In genomic region chr20:32828029-32828666, GRCh38 we compare ENCODE assay signal across 15 cellular contexts. TPM values are rescaled to one million over a fixed set of nuclear protein-coding genes. Genes with fewer than 3 reads are reported as not detected.
DNase-seq lines count a peak whose midpoint lies in the region; ATAC-seq and TF ChIP-seq lines count a peak whose summit lies in the region.
"Had no signal": no experiment of that assay in that cellular context is flagged by ENCODE, and none has a peak within 500 bp of the region (broad histone marks: within the 10 kb centered on the region; RNA-seq: fewer than 3 reads in every experiment).

No MANE protein-coding gene starts in this region.

- H3K9me3 Mint-ChIP-seq in Caco-2 (ENCODE audit: unreplicated experiment) (no peaks in the 10 kb centered on the region), chondrocyte (ENCODE audit: low read depth) (no peaks in the 10 kb centered on the region)
- H3K9me3 Mint-ChIP-seq in naive thymus-derived CD8-positive, alpha-beta T cell: no peaks in the 10 kb centered on the region

- H3K79me2 ChIP-seq in Karpas-422 (ENCODE audit: low read length): peaks cover 94% of the 10 kb centered on the region

- H3K4me3 ChIP-seq in Caco-2 (ENCODE audit: low read depth, low read length) (no peak overlapping the region), Karpas-422 (ENCODE audit: low read length) (0 out of 2 replicates have a peak overlapping the region, but pooled peaks have one; percentile 12)
- H3K4me3 ChIP-seq: coronary artery, tibial nerve had no signal

- ATAC-seq in naive thymus-derived CD8-positive, alpha-beta T cell: no peak
- ATAC-seq in HG02852 (IDR thresholded peaks at IDR 0.05; ENCODE audit: unreplicated experiment) (no peak), GM21786 (IDR thresholded peaks at IDR 0.05; ENCODE audit: unreplicated experiment) (no peak), GM21528 (IDR thresholded peaks at IDR 0.05; ENCODE audit: low FRiP score, unreplicated experiment) (no peak)

- in situ Hi-C loops in G401 (cut with HindIII; ENCODE audit: low sequenced_read_pairs): no loop called here

- H3K27me3 ChIP-seq in Caco-2 (replicated peaks; ENCODE audit: control insufficient read depth, insufficient read depth, low read length) (no peaks in the 10 kb centered on the region), Karpas-422 (ENCODE audit: low read length) (no peaks in the 10 kb centered on the region)
- H3K27me3 ChIP-seq: tibial nerve had no signal

- H3K4me1 ChIP-seq in Caco-2 (peaks cover 13% of the 10 kb centered on the region), Karpas-422 (ENCODE audit: low read length) (peaks cover 20% of the 10 kb centered on the region)

- no peak for TF ChIP-seq CTCF in Caco-2 (IDR thresholded peaks at IDR 0.05; ENCODE audit: insufficient read depth in 1 of 2, low read depth in 1 of 2, low read length in 1 of 2, severe bottlenecking in 1 of 2, unreplicated experiment in 1 of 2)
- no peak for TF ChIP-seq CTCF in chondrocyte (IDR thresholded peaks at IDR 0.05)

- H3K4me3 Mint-ChIP-seq in Caco-2 (ENCODE audit: unreplicated experiment) (no peak overlapping the region), chondrocyte (ENCODE audit: unreplicated experiment) (no peak overlapping the region)
- peak overlapping the region in 5 of 10 donors; percentile 1 to 45 (median 31) for H3K4me3 Mint-ChIP-seq in naive thymus-derived CD8-positive, alpha-beta T cell

- intact Hi-C loops in Caco-2 (cut with micrococcal nuclease; ENCODE audit: unreplicated experiment): no loop called here

- no peak overlapping the region for H3K9ac ChIP-seq in Karpas-422 (ENCODE audit: low read length)

- H4K20me1 ChIP-seq in Karpas-422 (ENCODE audit: insufficient read depth, low read depth, low read length): peaks cover 53% of the 10 kb centered on the region

- H3K27ac ChIP-seq in Karpas-422 (ENCODE audit: low read length): no peak overlapping the region

- H2AFZ ChIP-seq in Karpas-422 (ENCODE audit: low read length): no peak overlapping the region

- H3K9me2 ChIP-seq in Karpas-422 (replicated peaks; ENCODE audit: insufficient read depth, low read length): no peaks in the 10 kb centered on the region

- DNase-seq in Caco-2 (no peak), Karpas-422 (no peak), chondrocyte (ENCODE audit: low spot score) (no peak), G401 (ENCODE audit: low spot score) (no peak)
- DNase-seq in naive thymus-derived CD8-positive, alpha-beta T cell: no peak
- DNase-seq: activated T-cell treated with anti-CD3 and anti-CD28 coated beads for 4 hours; NCI-H748 treated with DMSO at 0.1 percent for 48 hours; stimulated activated CD4-positive, alpha-beta T cell treated with anti-CD3 and anti-CD28 coated beads, Interleukin-4, amount 100 ng/mL, for 24 hours had no signal

- H3K27ac Mint-ChIP-seq in Caco-2 (ENCODE audit: unreplicated experiment) (no peak overlapping the region), chondrocyte (ENCODE audit: unreplicated experiment) (peak overlapping the region; percentile 78)
- peak overlapping the region in 9 of 10 donors; percentile 1 to 85 (median 67) for H3K27ac Mint-ChIP-seq in naive thymus-derived CD8-positive, alpha-beta T cell

- peak overlapping the region; percentile 37 for H3K4me2 ChIP-seq in Karpas-422 (ENCODE audit: low read depth, low read length, poor library complexity, severe bottlenecking)

- peaks cover 17% of the 10 kb centered on the region for H3K4me1 Mint-ChIP-seq in Caco-2 (ENCODE audit: low read depth, unreplicated experiment)
- H3K4me1 Mint-ChIP-seq in chondrocyte (ENCODE audit: low read depth): peaks cover 49% of the 10 kb centered on the region
- peaks cover 33 to 84% (median 67%) of the 10 kb centered on the region in 4 donors for H3K4me1 Mint-ChIP-seq in naive thymus-derived CD8-positive, alpha-beta T cell

- CTCF ChIA-PET in Caco-2 (lab: Charles Lee): interaction anchor here (0.8 kb wide), 1 partner anchor 38 kb away, joined by 3 read pairs; no protein-coding TSS in a partner anchor

- BruUV-seq in Caco-2 (replicated peaks; lab: Mats Ljungman, UMichigan): TSS peak; percentile 2

- H3K27me3 Mint-ChIP-seq in Caco-2 (ENCODE audit: insufficient read depth, unreplicated experiment) (no peaks in the 10 kb centered on the region), chondrocyte (ENCODE audit: low read depth) (no peaks in the 10 kb centered on the region)
- H3K27me3 Mint-ChIP-seq in naive thymus-derived CD8-positive, alpha-beta T cell: no peaks in the 10 kb centered on the region

- H3K36me3 ChIP-seq in Caco-2 (ENCODE audit: control insufficient read depth, insufficient read depth, low read length): peaks cover 6% of the 10 kb centered on the region; the same call in 1 of the 2 replicates
- H3K36me3 ChIP-seq in Karpas-422 (ENCODE audit: insufficient read depth, low read length): peaks cover 35% of the 10 kb centered on the region; the same call in 1 of the 2 replicates

- H3K36me3 Mint-ChIP-seq in Caco-2 (ENCODE audit: insufficient read depth, unreplicated experiment): peaks cover 92% of the 10 kb centered on the region
- H3K36me3 Mint-ChIP-seq in chondrocyte (ENCODE audit: low read depth): peaks cover 27% of the 10 kb centered on the region
- H3K36me3 Mint-ChIP-seq in naive thymus-derived CD8-positive, alpha-beta T cell: peaks cover 5 to 82% (median 12%) of the 10 kb centered on the region in 3 donors

- POLR2A ChIA-PET in Caco-2 (lab: Charles Lee): no interaction called here
- POLR2A ChIA-PET in naive thymus-derived CD8-positive, alpha-beta T cell (lab: Charles Lee): interaction anchor here (0.6 kb wide), 2 partner anchors 34 to 151 kb away, joined by 4 to 5 read pairs; no protein-coding TSS in a partner anchor

- H3K9me3 ChIP-seq in Caco-2 (no peaks in the 10 kb centered on the region), Karpas-422 (ENCODE audit: low read length) (no peaks in the 10 kb centered on the region)
- H3K9me3 ChIP-seq: tibial nerve had no signal

RNA-seq across cellular contexts. Expression of gene MAPRE1, which starts 8.4 kb away (rescaled TPM):
- total RNA-seq in Caco-2 (2022) (321 and 336 TPM in 2 replicates), chondrocyte (121 to 177 TPM (median 176 TPM) in 3 replicates)
- total RNA-seq in Karpas-422 (2014; rRNA removed; shearing (Covaris generic); ENCODE audit: low replicate concordance): 57.3 and 94.8 TPM in 2 replicates
- 10 to 100 TPM; 81.3 to 86.3 TPM for total RNA-seq in naive thymus-derived CD8-positive, alpha-beta T cell
- polyA plus RNA-seq in naive thymus-derived CD8-positive, alpha-beta T cell: 100 to 1,000 TPM; 100 to 112 (median 108) TPM
- total RNA-seq in G401 (2014; rRNA removed; shearing (Covaris generic)): 99.3 and 149 TPM in 2 replicates

RNA-seq across cellular contexts. Expression of gene EFCAB8, which starts 30.6 kb away (rescaled TPM):
- total RNA-seq in Caco-2 (2022) (1.8 and 2.0 TPM in 2 replicates), chondrocyte (0.32 to 0.67 TPM (median 0.51 TPM) in 3 replicates)
- total RNA-seq in Karpas-422 (2014; rRNA removed; shearing (Covaris generic); ENCODE audit: low replicate concordance): 0.25 and 1.2 TPM in 2 replicates
- total RNA-seq in naive thymus-derived CD8-positive, alpha-beta T cell: 1 to 10 TPM; 2.2 to 2.9 TPM
- not detected for polyA plus RNA-seq in naive thymus-derived CD8-positive, alpha-beta T cell
- 0.03 TPM in 1 of 2 replicates, not detected in the other for total RNA-seq in G401 (2014; rRNA removed; shearing (Covaris generic))
- total RNA-seq: MCF 10A had no signal
- polyA plus RNA-seq: neural cell had no signal
